2 cellular contexts compared by ENCODE assay signal in the genomic region with DNA sequence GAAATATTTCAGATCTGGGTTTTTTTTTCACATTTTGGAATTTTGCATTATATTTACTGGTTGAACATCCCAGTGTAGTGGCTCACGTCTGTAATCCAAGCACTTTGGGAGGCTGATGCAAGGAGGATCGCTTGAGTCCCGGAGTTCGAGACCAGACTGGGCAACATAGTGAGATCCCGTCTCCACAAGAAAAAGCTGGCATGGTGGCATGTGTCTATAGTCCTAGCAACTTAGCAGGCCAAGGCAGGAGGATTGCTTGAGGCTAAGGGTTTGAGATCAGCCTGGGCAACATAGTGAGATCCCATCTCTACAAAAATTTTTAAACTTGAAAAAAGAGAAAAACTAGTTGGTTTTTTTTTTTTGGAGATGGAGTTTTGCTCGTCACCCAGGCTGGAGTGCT.
TF ChIP-seq lines count a peak whose summit lies in the region.

No MANE protein-coding gene starts in this region.

TF ChIP-seq in HEK293, 187 proteins besides CTCF, POLR2A, EP300 and RAD21:
- TF ChIP-seq ZNF121 (tag by site-specific recombination; IDR thresholded peaks at IDR 0.05) = peak; percentile 96
- no peak for TF ChIP-seq SCRT2 (tag by site-specific recombination; IDR thresholded peaks at IDR 0.05)
- no peak for TF ChIP-seq ZNF610 (tag by site-specific recombination; IDR thresholded peaks at IDR 0.05; ENCODE audit: borderline replicate concordance)

TF ChIP-seq in K562, 482 proteins besides CTCF, POLR2A, EP300 and RAD21:
- TF ChIP-seq ZNF121 (CRISPR knock-in tag; conservative IDR thresholded peaks at IDR 0.05) (peak; percentile 94), RBM25 (IDR thresholded peaks at IDR 0.05; ENCODE audit: low read depth, low read length, severe bottlenecking) (peak; percentile 52), RBBP5 (IDR thresholded peaks at IDR 0.05; ENCODE audit: borderline replicate concordance, insufficient read depth, low read length, poor library complexity, severe bottlenecking) (no peak)
- TF ChIP-seq, protein P1, sequence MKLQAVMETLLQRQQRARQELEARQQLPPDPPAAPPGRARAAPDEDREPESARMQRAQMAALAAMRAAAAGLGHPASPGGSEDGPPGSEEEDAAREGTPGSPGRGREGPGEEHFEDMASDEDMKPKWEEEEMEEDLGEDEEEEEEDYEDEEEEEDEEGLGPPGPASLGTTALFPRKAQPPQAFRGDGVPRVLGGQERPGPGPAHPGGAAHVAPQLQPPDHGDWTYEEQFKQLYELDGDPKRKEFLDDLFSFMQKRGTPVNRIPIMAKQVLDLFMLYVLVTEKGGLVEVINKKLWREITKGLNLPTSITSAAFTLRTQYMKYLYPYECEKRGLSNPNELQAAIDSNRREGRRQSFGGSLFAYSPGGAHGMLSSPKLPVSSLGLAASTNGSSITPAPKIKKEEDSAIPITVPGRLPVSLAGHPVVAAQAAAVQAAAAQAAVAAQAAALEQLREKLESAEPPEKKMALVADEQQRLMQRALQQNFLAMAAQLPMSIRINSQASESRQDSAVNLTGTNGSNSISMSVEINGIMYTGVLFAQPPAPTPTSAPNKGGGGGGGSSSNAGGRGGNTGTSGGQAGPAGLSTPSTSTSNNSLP (IDR thresholded peaks at IDR 0.05; ENCODE audit: borderline replicate concordance, low read depth, low read length) = no peak
